20 cellular contexts compared by ENCODE assay signal in the genomic region with DNA sequence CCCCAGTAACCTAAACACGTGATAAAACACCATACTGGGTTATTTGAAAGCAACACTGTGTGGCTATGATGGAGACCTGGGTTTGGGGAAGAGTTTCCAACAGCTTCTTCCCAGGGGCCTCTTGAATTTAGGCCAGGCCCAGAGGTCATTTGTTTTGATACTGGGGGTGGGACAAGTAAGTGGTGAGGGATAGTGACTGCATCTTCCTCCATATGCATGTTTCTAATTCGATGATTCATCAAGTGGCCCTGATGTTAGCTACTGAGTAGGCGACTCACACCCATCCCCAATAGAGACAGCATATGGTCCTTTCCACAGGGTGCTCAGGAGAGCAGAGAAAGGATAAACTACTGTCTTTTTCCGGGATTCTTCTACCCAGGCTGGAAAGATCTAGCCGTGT. TPM values are rescaled to one million over a fixed set of nuclear protein-coding genes. Genes with fewer than 3 reads are reported as not detected.
DNase-seq lines count a peak whose midpoint lies in the region; ATAC-seq, FAIRE-seq and TF ChIP-seq lines count a peak whose summit lies in the region.
"Had no signal": no experiment of that assay in that cellular context is flagged by ENCODE, and none has a peak within 500 bp of the region (broad histone marks: within the 10 kb centered on the region; RNA-seq: fewer than 3 reads in every experiment).

No MANE protein-coding gene starts in this region.

- no peak for TF ChIP-seq POLR2A in adrenal gland (IDR thresholded peaks at IDR 0.05)

- no peak for ATAC-seq in activated CD4-positive, alpha-beta T cell treated with anti-CD3 and anti-CD28 coated beads for 36 hours
- ATAC-seq in GM18873 (IDR thresholded peaks at IDR 0.05; ENCODE audit: low FRiP score, unreplicated experiment) = no peak
- ATAC-seq: left lobe of liver; naive thymus-derived CD8-positive, alpha-beta T cell; right lobe of liver had no signal

- FAIRE-seq in bronchial epithelial cell (lab: Jason Lieb, UNC) = no peak
- FAIRE-seq: G401.6, GM18507 had no signal

- 59 to 86% (median 73%) methylated on average over 5 of the region's 5 CpGs for WGBS in adrenal gland, 4 donors

- no peaks in the 10 kb centered on the region for H3K9me3 ChIP-seq in osteoblast (ENCODE audit: low read depth, low read length)
- H3K9me3 ChIP-seq in adrenal gland (replicated peaks in 1 of 3) = no peaks in the 10 kb centered on the region
- H3K9me3 ChIP-seq: HAP-1, Peyer's patch, right lobe of liver had no signal

- peak overlapping the region; percentile 2 for H3K4me2 ChIP-seq in osteoblast (ENCODE audit: insufficient read depth, low read length)

- no peaks in the 10 kb centered on the region for H3K79me2 ChIP-seq in osteoblast (ENCODE audit: insufficient read depth, low read length)

- H3K36me3 ChIP-seq in bronchial epithelial cell (ENCODE audit: control insufficient read depth, insufficient read depth, low read length) (no peaks in the 10 kb centered on the region), osteoblast (ENCODE audit: insufficient read depth, low read length) (no peaks in the 10 kb centered on the region), adrenal gland (replicated peaks in 1 of 2) (no peaks in the 10 kb centered on the region)
- H3K36me3 ChIP-seq: HAP-1, Peyer's patch, right lobe of liver had no signal

- H3K27me3 ChIP-seq in bronchial epithelial cell (ENCODE audit: control insufficient read depth, insufficient read depth, low read length) (no peaks in the 10 kb centered on the region), osteoblast (ENCODE audit: insufficient read depth, low read length) (peaks cover 28% of the 10 kb centered on the region), adrenal gland (peaks cover 44% of the 10 kb centered on the region)
- H3K27me3 ChIP-seq: Peyer's patch had no signal

- POLR2A ChIA-PET in activated CD4-positive, alpha-beta T cell treated with anti-CD3 and anti-CD28 coated beads for 36 hours (lab: Charles Lee) = no interaction called here

- no peaks in the 10 kb centered on the region for H3K9me3 Mint-ChIP-seq in activated CD4-positive, alpha-beta T cell treated with anti-CD3 and anti-CD28 coated beads for 36 hours (ENCODE audit: low read depth)
- H3K9me3 Mint-ChIP-seq: activated T-cell treated with anti-CD3 and anti-CD28 coated beads, Interleukin-2, amount 50 U/mL, for 72 hours; naive thymus-derived CD8-positive, alpha-beta T cell; stimulated activated naive CD8-positive, alpha-beta T cell treated with anti-CD3 and anti-CD28 coated beads, Interleukin-15, Interleukin-2, amounts not matched to agents 100 ng/mL and 50 ng/mL, for 24 hours had no signal

- peak; percentile 66 for DNase-seq in EL
- peak; percentile 51 to 75 for DNase-seq in NCI-H446 (lab: John Stamatoyannopoulos, UW)
- peak; percentile 54 for DNase-seq in bronchial epithelial cell (ENCODE audit: low read depth)
- DNase-seq in osteoblast (ENCODE audit: insufficient read length, low spot score, missing footprints) = no peak
- no peak for DNase-seq in NOMO-1 treated with DMSO at 0.1 percent for 48 hours (lab: John Stamatoyannopoulos, UW; ENCODE audit: unreplicated experiment)
- DNase-seq in activated CD4-positive, alpha-beta T cell treated with anti-CD3 and anti-CD28 coated beads for 36 hours = no peak
- no peak for DNase-seq in adrenal gland
- DNase-seq: activated T-cell treated with anti-CD3 and anti-CD28 coated beads, Interleukin-2, amount 50 U/mL, for 72 hours; aorta; naive thymus-derived CD8-positive, alpha-beta T cell; NCI-H1105 treated with DMSO at 0.1 percent for 48 hours; NCI-H510A treated with DMSO at 0.1 percent for 48 hours; Peyer's patch; right lobe of liver had no signal

- TF ChIP-seq CTCF in bronchial epithelial cell (IDR thresholded peaks at IDR 0.05; ENCODE audit: insufficient read depth, low read length, severe bottlenecking) (no peak), osteoblast (IDR thresholded peaks at IDR 0.05; ENCODE audit: extremely low read depth, low read depth, low read length) (no peak), adrenal gland (IDR thresholded peaks at IDR 0.05) (no peak)

- H3K4me1 Mint-ChIP-seq in activated CD4-positive, alpha-beta T cell treated with anti-CD3 and anti-CD28 coated beads for 36 hours = peaks cover 9% of the 10 kb centered on the region

- peaks cover 15% of the 10 kb centered on the region for H3K27me3 Mint-ChIP-seq in activated CD4-positive, alpha-beta T cell treated with anti-CD3 and anti-CD28 coated beads for 36 hours

- H4K20me1 ChIP-seq in osteoblast (ENCODE audit: insufficient read depth, low read length) = no peaks in the 10 kb centered on the region

- no peak overlapping the region for H3K4me3 Mint-ChIP-seq in activated CD4-positive, alpha-beta T cell treated with anti-CD3 and anti-CD28 coated beads for 36 hours
- H3K4me3 Mint-ChIP-seq: activated T-cell treated with anti-CD3 and anti-CD28 coated beads, Interleukin-2, amount 50 U/mL, for 72 hours; naive thymus-derived CD8-positive, alpha-beta T cell; stimulated activated naive CD8-positive, alpha-beta T cell treated with anti-CD3 and anti-CD28 coated beads, Interleukin-15, Interleukin-2, amounts not matched to agents 100 ng/mL and 50 ng/mL, for 24 hours had no signal

- no peaks in the 10 kb centered on the region for H3K36me3 Mint-ChIP-seq in activated CD4-positive, alpha-beta T cell treated with anti-CD3 and anti-CD28 coated beads for 36 hours (ENCODE audit: low read depth)
- H3K36me3 Mint-ChIP-seq: naive thymus-derived CD8-positive, alpha-beta T cell had no signal

- H3K4me1 ChIP-seq in osteoblast (ENCODE audit: insufficient read depth, low read length) = peaks cover 19% of the 10 kb centered on the region
- H3K4me1 ChIP-seq in adrenal gland (replicated peaks in 1 of 2) = no peaks in the 10 kb centered on the region
- H3K4me1 ChIP-seq: Peyer's patch had no signal

- intact Hi-C loops in activated CD4-positive, alpha-beta T cell treated with anti-CD3 and anti-CD28 coated beads for 36 hours (cut with DNase I, micrococcal nuclease) = loop anchor here in 1 of 2 experiments (5.0 kb wide), 1 partner anchor 272 kb away; no protein-coding TSS in a partner anchor
- intact Hi-C loops in adrenal gland (cut with DNase I) = no loop called here

- H3K27ac Mint-ChIP-seq in activated CD4-positive, alpha-beta T cell treated with anti-CD3 and anti-CD28 coated beads for 36 hours = no peak overlapping the region
- H3K27ac Mint-ChIP-seq: activated T-cell treated with anti-CD3 and anti-CD28 coated beads, Interleukin-2, amount 50 U/mL, for 72 hours; naive thymus-derived CD8-positive, alpha-beta T cell; stimulated activated naive CD8-positive, alpha-beta T cell treated with anti-CD3 and anti-CD28 coated beads, Interleukin-15, Interleukin-2, amounts not matched to agents 100 ng/mL and 50 ng/mL, for 24 hours had no signal

- H3K27ac ChIP-seq in osteoblast (ENCODE audit: low read depth, low read length) = peak overlapping the region; percentile 3
- no peak overlapping the region for H3K27ac ChIP-seq in adrenal gland
- H3K27ac ChIP-seq: Peyer's patch, right lobe of liver had no signal

- H2AFZ ChIP-seq in osteoblast (ENCODE audit: low read length) = no peak overlapping the region

- CTCF ChIA-PET in activated CD4-positive, alpha-beta T cell treated with anti-CD3 and anti-CD28 coated beads for 36 hours (lab: Charles Lee) = interaction anchor here (1.3 kb wide), 1 partner anchor 9 kb away, joined by 3 read pairs; no protein-coding TSS in a partner anchor

- H3K4me3 ChIP-seq in bronchial epithelial cell (ENCODE audit: low read depth, low read length) (no peak overlapping the region), osteoblast (ENCODE audit: insufficient read depth, low read length) (no peak overlapping the region), adrenal gland (no peak overlapping the region)
- H3K4me3 ChIP-seq: HAP-1, Peyer's patch, right lobe of liver had no signal

RNA-seq across cellular contexts. Expression of a gene that starts 2.7 kb away (rescaled TPM):
- total RNA-seq in bronchial epithelial cell = not detected in 2 replicates
- total RNA-seq in osteoblast = 0.36 and 0.59 TPM in 2 replicates
- not detected for total RNA-seq in activated CD4-positive, alpha-beta T cell treated with anti-CD3 and anti-CD28 coated beads for 36 hours
- 1 to 10 TPM in 1 of 8 donors, under 1 TPM in 3, not detected in 4; 0.38 to 4.3 (median 0.66) TPM for total RNA-seq in adrenal gland
- under 1 TPM; 0.07 to 0.32 (median 0.20) TPM for polyA plus RNA-seq in adrenal gland
- total RNA-seq: activated T-cell treated with anti-CD3 and anti-CD28 coated beads, Interleukin-2, amount 50 U/mL, for 72 hours; left lobe of liver; naive thymus-derived CD8-positive, alpha-beta T cell; right lobe of liver had no signal
- polyA plus RNA-seq: naive thymus-derived CD8-positive, alpha-beta T cell had no signal

Comparison
In these comparisons a context has a peak if more than half of its experiments do, and no peak if none do; other contexts are left out.
1. DNase-seq: peak in EL (single experiment), NCI-H446 (2 of 2) and bronchial epithelial cell (single experiment); none in osteoblast (single experiment), NOMO-1 treated with DMSO at 0.1 percent for 48 hours (single experiment), activated CD4-positive, alpha-beta T cell treated with anti-CD3 and anti-CD28 coated beads for 36 hours (single experiment) and adrenal gland (0 of 7).